Comparison of ENCODE assay signal across 25 cellular contexts in genomic region chr14:22025884-22026283, GRCh38.
"Had no signal": no experiment of that assay in that cellular context is flagged by ENCODE, and none has a peak within 500 bp of the region (broad histone marks: within the 10 kb centered on the region; RNA-seq: fewer than 3 reads in every experiment).

No MANE protein-coding gene starts in this region.

- H3K9ac ChIP-seq: SK-N-SH had no signal

- H3K27ac ChIP-seq: adrenal gland, ascending aorta, body of pancreas, RWPE1, SJCRH30 had no signal

- ATAC-seq: activated CD4-positive, CD25-positive, alpha-beta regulatory T cell treated with anti-CD3 and anti-CD28 coated beads, Interleukin-2, amount 50 U/mL, for 24 hours; activated T-cell treated with anti-CD3 and anti-CD28 coated beads, Interleukin-2, amount 50 U/mL, for 4 hours; body of pancreas; Panc1 had no signal

- H3K27me3 ChIP-seq: adrenal gland, ascending aorta, body of pancreas, MG63 had no signal

- H3K4me3 ChIP-seq: adrenal gland, ascending aorta, body of pancreas, MG63, SJCRH30 had no signal

- H3K9me3 ChIP-seq: adrenal gland, ascending aorta, body of pancreas, MG63, SJCRH30, SK-N-SH had no signal

- H3K9me2 ChIP-seq: SK-N-SH had no signal

- DNase-seq: activated CD4-positive, alpha-beta T cell treated with anti-CD3 and anti-CD28 coated beads for 4 hours; activated CD4-positive, alpha-beta T cell treated with anti-CD3 and anti-CD28 coated beads, Interleukin-2, amount 50 U/mL, for 4 hours; activated CD8-positive, alpha-beta memory T cell treated with anti-CD3 and anti-CD28 coated beads for 24 hours; activated effector memory CD4-positive, alpha-beta T cell treated with anti-CD3 and anti-CD28 coated beads, Interleukin-2, amount 50 U/mL, for 16 hours; activated naive CD4-positive, alpha-beta T cell treated with Interleukin-2 at 50 U/mL for 16 hours; activated T-cell treated with anti-CD3 and anti-CD28 coated beads, Interleukin-2, amount 50 U/mL, for 4 hours; adrenal gland; body of pancreas; KBM-7; MG63; NCI-H1105; NCI-H1436; NCI-H1694 treated with DMSO at 0.1 percent for 48 hours; NCI-H2029 treated with DMSO at 0.1 percent for 48 hours; NCI-H345; NCI-H510A; NCI-H526 treated with DMSO at 0.1 percent for 48 hours; NK-92 treated with Interleukin-12 subunit alpha and Interleukin-12 subunit beta, amount 100 ng/mL, for 24 hours; Right ventricle myocardium superior; SJCRH30; SK-N-SH had no signal

- H3K4me1 ChIP-seq: adrenal gland, ascending aorta, body of pancreas, SJCRH30 had no signal

- H3K36me3 ChIP-seq: adrenal gland, ascending aorta, MG63, SJCRH30 had no signal

- H3K4me2 ChIP-seq: SK-N-SH had no signal
